In genomic region chrX:132958086-132958703, GRCh38 we compare ENCODE assay signal across 8 cellular contexts. TPM values are rescaled to one million over a fixed set of nuclear protein-coding genes. Genes with fewer than 3 reads are reported as not detected.
DNase-seq lines count a peak whose midpoint lies in the region; ATAC-seq and TF ChIP-seq lines count a peak whose summit lies in the region.

TSS of gene HS6ST2 (minus strand) at chrX:132958629.

- H3K27me3 Mint-ChIP-seq in progenitor cell of endocrine pancreas (peaks cover 50% of the 10 kb centered on the region), HFFc6 (ENCODE audit: insufficient read depth) (no peaks in the 10 kb centered on the region; the same call in 1 of the 2 replicates)

- ATAC-seq in RWPE2 (ENCODE audit: low read depth) (peak; percentile 39), HG02885 (IDR thresholded peaks at IDR 0.05; ENCODE audit: poor library complexity, unreplicated experiment) (no peak), HG03039 (IDR thresholded peaks at IDR 0.05; ENCODE audit: unreplicated experiment) (no peak)

- H3K4me1 Mint-ChIP-seq in progenitor cell of endocrine pancreas (ENCODE audit: low read depth) (peaks cover 21% of the 10 kb centered on the region), HFFc6 (ENCODE audit: low read depth) (no peaks in the 10 kb centered on the region)

- peak within 1 kb of the TSS; percentile 62 for H3K9ac ChIP-seq in ES-I3 (ENCODE audit: low read depth, low read length)

- no peaks in the 10 kb centered on the region for H3K9me3 Mint-ChIP-seq in progenitor cell of endocrine pancreas (ENCODE audit: low read depth)
- H3K9me3 Mint-ChIP-seq in HFFc6, result peaks cover 11% of the 10 kb centered on the region; the same call in 1 of the 2 replicates

- no peaks in the 10 kb centered on the region for H3K9me3 ChIP-seq in ES-I3 (ENCODE audit: control insufficient read depth, insufficient read depth, low read length)
- no peaks in the 10 kb centered on the region for H3K9me3 ChIP-seq in RWPE2 (ENCODE audit: severe bottlenecking)

- H3K36me3 Mint-ChIP-seq in progenitor cell of endocrine pancreas (ENCODE audit: insufficient read depth) (no peaks in the 10 kb centered on the region), HFFc6 (ENCODE audit: low read depth) (no peaks in the 10 kb centered on the region)

- H3K36me3 ChIP-seq in ES-I3 (ENCODE audit: insufficient read depth, low read length), result no peaks in the 10 kb centered on the region
- H3K36me3 ChIP-seq in RWPE2 (ENCODE audit: low read depth), result no peaks in the 10 kb centered on the region

- H3K4me3 Mint-ChIP-seq in progenitor cell of endocrine pancreas (ENCODE audit: low read depth) (peak within 1 kb of the TSS; percentile 82), HFFc6 (no peak within 1 kb of the TSS)

- H3K4me3 ChIP-seq in RWPE2 (ENCODE audit: severe bottlenecking) (peak within 1 kb of the TSS; percentile 36), fibroblast of pulmonary artery (replicated peaks; ENCODE audit: low read depth, low read length) (peak within 1 kb of the TSS; percentile 12)

- H3K27me3 ChIP-seq in RWPE2 (ENCODE audit: insufficient read depth, poor library complexity, severe bottlenecking), result no peaks in the 10 kb centered on the region

- DNase-seq in RWPE2 (ENCODE audit: low spot score), result no peak
- no peak for DNase-seq in fibroblast of pulmonary artery (ENCODE audit: low read depth)
- DNase-seq in progenitor cell of endocrine pancreas (ENCODE audit: low spot score, unreplicated experiment), result peak; percentile 52
- no peak for DNase-seq in AML-193 (lab: John Stamatoyannopoulos, UW)
- DNase-seq in HFFc6, result no peak

- H3K4me1 ChIP-seq in ES-I3 (ENCODE audit: insufficient read depth, low read length) (peaks cover 30% of the 10 kb centered on the region), RWPE2 (ENCODE audit: insufficient read depth, poor library complexity, severe bottlenecking) (no peaks in the 10 kb centered on the region)

- H3K27ac ChIP-seq in RWPE2 (ENCODE audit: poor library complexity, severe bottlenecking), result no peak within 1 kb of the TSS

- TF ChIP-seq CTCF in RWPE2 (IDR thresholded peaks at IDR 0.05; ENCODE audit: poor library complexity, severe bottlenecking), result no peak
- no peak for TF ChIP-seq CTCF in fibroblast of pulmonary artery (IDR thresholded peaks at IDR 0.05; ENCODE audit: low read length, missing control alignments)
- peak; percentile 51 for TF ChIP-seq CTCF in progenitor cell of endocrine pancreas (IDR thresholded peaks at IDR 0.05; ENCODE audit: unreplicated experiment)
- no peak for TF ChIP-seq CTCF in HFFc6 (IDR thresholded peaks at IDR 0.05)

- H3K27ac Mint-ChIP-seq in progenitor cell of endocrine pancreas (peak within 1 kb of the TSS; percentile 50), HFFc6 (no peak within 1 kb of the TSS)

RNA-seq across cellular contexts. Expression of gene HS6ST2, which starts in this region (rescaled TPM):
- total RNA-seq in progenitor cell of endocrine pancreas, result 14.8 and 23.6 TPM in 2 replicates
- not detected for total RNA-seq in HFFc6 (2021; fragmentation: NEBNext Ultra II Directional; extraction: Animal tissue kit (Norgen Biotek cat#: 25700))

Comparison
In these comparisons a context has a peak if more than half of its experiments do, and no peak if none do; other contexts are left out.
1. RNA of gene HS6ST2 (total RNA-seq): 14.8 to 23.6 TPM in progenitor cell of endocrine pancreas; not detected in HFFc6; every median in the first group is over 10 times any median in the second.